24 cellular contexts compared by ENCODE assay signal in genomic region chr17:26809033-26809432, GRCh38.
DNase-seq lines count a peak whose midpoint lies in the region; ATAC-seq, FAIRE-seq and TF ChIP-seq lines count a peak whose summit lies in the region.
"Had no signal": no experiment of that assay in that cellular context is flagged by ENCODE, and none has a peak within 500 bp of the region (broad histone marks: within the 10 kb centered on the region; RNA-seq: fewer than 3 reads in every experiment).

No MANE protein-coding gene starts in this region.

- no peak overlapping the region for H3K4me2 ChIP-seq in HepG2 (ENCODE audit: low read depth, low read length)

- H3K9me3 ChIP-seq in HepG2 (ENCODE audit: low read length) (peaks cover 84% of the 10 kb centered on the region), right lobe of liver (peaks cover 0 to 43% (median 1%) of the 10 kb centered on the region in 4 donors)

- no peak overlapping the region for H2AFZ ChIP-seq in HepG2 (ENCODE audit: low read length)

- BruUV-seq in HepG2 (replicated peaks; lab: Mats Ljungman, UMichigan), result no TSS peak

- H4K20me1 ChIP-seq in HepG2 (ENCODE audit: insufficient read depth, low read length), result no peaks in the 10 kb centered on the region

- TF ChIP-seq RAD21 in HepG2 (CRISPR knock-in tag; IDR thresholded peaks at IDR 0.05), result no peak

- H3K27ac ChIP-seq in HepG2 (ENCODE audit: extremely low read length, insufficient read depth, low read length), result no peak overlapping the region
- H3K27ac ChIP-seq in right lobe of liver, result no peak overlapping the region
- no peak overlapping the region for H3K27ac ChIP-seq in epithelial cell of prostate
- H3K27ac ChIP-seq in substantia nigra (ENCODE audit: low read depth, low read length, poor library complexity, severe bottlenecking), result no peak overlapping the region
- H3K27ac ChIP-seq: cardiac muscle cell had no signal

- WGBS in HepG2 (ENCODE audit: low lambda C conversion rate), result 16% methylated on average over 10 of the region's 10 CpGs
- WGBS in right lobe of liver (ENCODE audit: insufficient coverage, low coverage, low lambda C conversion rate, missing lambda C conversion rate), result 46% methylated on average over 10 of the region's 10 CpGs

- H3K4me1 ChIP-seq in HepG2 (ENCODE audit: insufficient read depth, low read length) (no peaks in the 10 kb centered on the region), right lobe of liver (no peaks in the 10 kb centered on the region)

- no peak for FAIRE-seq in HepG2 (lab: Jason Lieb, UNC)
- FAIRE-seq: H1, small intestine had no signal

- ATAC-seq in HepG2, result no peak
- no peak for ATAC-seq in right lobe of liver
- ATAC-seq in GM18498 (IDR thresholded peaks at IDR 0.05; ENCODE audit: unreplicated experiment), result no peak
- ATAC-seq: activated CD8-positive, alpha-beta T cell treated with anti-CD3 and anti-CD28 coated beads, Interleukin-2, amount 10 ng/mL, durations not matched to agents 7 days and 5 days; activated naive CD8-positive, alpha-beta T cell treated with anti-CD3 and anti-CD28 coated beads, Interleukin-2, amount 50 U/mL, for 24 hours; left cardiac atrium had no signal

- DNase-seq in HepG2 (ENCODE audit: low spot score), result no peak
- DNase-seq in right lobe of liver, result no peak
- peak; percentile 18 for DNase-seq in epithelial cell of prostate (ENCODE audit: low read depth, low spot score)
- DNase-seq in iPS DF 4.7 (ENCODE audit: extremely low read depth, low spot score), result peak; percentile 3
- DNase-seq in substantia nigra (lab: John Stamatoyannopoulos, UW), result no peak
- DNase-seq in DMS153 treated with DMSO at 0.1 percent for 48 hours (lab: John Stamatoyannopoulos, UW; ENCODE audit: unreplicated experiment), result no peak
- DNase-seq in HT-29 (ENCODE audit: low spot score), result no peak
- DNase-seq: 8988T; activated CD4-positive, alpha-beta T cell treated with anti-CD3 and anti-CD28 coated beads for 1 hour; activated CD8-positive, alpha-beta T cell treated with anti-CD3 and anti-CD28 coated beads, Interleukin-2, amount 10 ng/mL, durations not matched to agents 7 days and 5 days; activated gamma-delta T cell; activated naive CD8-positive, alpha-beta T cell treated with anti-CD3 and anti-CD28 coated beads, Interleukin-2, amount 50 U/mL, for 24 hours; DMS79; GF-D8; left cardiac atrium; naive B cell; NCI-H2029 treated with DMSO at 0.1 percent for 48 hours; NCI-H345; NCI-H748 treated with DMSO at 0.1 percent for 48 hours; small intestine; stimulated activated CD4-positive, alpha-beta T cell treated with anti-CD3 and anti-CD28 coated beads, Interleukin-1b, Interleukin-23, amount 100 ng/mL, for 48 hours had no signal

- no peak for TF ChIP-seq POLR2A in HepG2 (IDR thresholded peaks at IDR 0.05; ENCODE audit: insufficient read depth in 1 of 2, low read depth in 2 of 2, low read length in 2 of 2)
- TF ChIP-seq POLR2A in right lobe of liver (IDR thresholded peaks at IDR 0.05), result no peak

- H3K36me3 ChIP-seq in HepG2 (replicated peaks in 1 of 2; ENCODE audit: control insufficient read depth in 1 of 2, insufficient read depth in 2 of 2, low read length in 2 of 2) (no peaks in the 10 kb centered on the region), right lobe of liver (no peaks in the 10 kb centered on the region)
- H3K36me3 ChIP-seq: cardiac muscle cell had no signal

- H3K27me3 ChIP-seq in HepG2 (ENCODE audit: control insufficient read depth in 1 of 2, insufficient read depth in 2 of 2, low read length in 2 of 2) (no peaks in the 10 kb centered on the region), right lobe of liver (no peaks in the 10 kb centered on the region)
- H3K27me3 ChIP-seq: cardiac muscle cell had no signal

- H3K4me3 ChIP-seq in HepG2 (replicated peaks in 1 of 3; ENCODE audit: insufficient read depth in 1 of 3, low read depth in 2 of 3, low read length in 3 of 3) (no peak overlapping the region), right lobe of liver (no peak overlapping the region)
- H3K4me3 ChIP-seq: cardiac muscle cell had no signal

- in situ Hi-C loops in HepG2 (cut with HindIII; ENCODE audit: extremely low pct_ligation_motif_present, low pct_unique_long_range_greater_than_20kb), result no loop called here

- CTCF ChIA-PET in HepG2 (lab: Yijun Ruan, JAX; ENCODE audit: low intra/inter-chr PET ratio, low total read pairs), result no interaction called here

- POLR2A ChIA-PET in HepG2 (lab: Yijun Ruan, JAX), result no interaction called here

- TF ChIP-seq CTCF in HepG2 (CRISPR knock-in tag; IDR thresholded peaks at IDR 0.05) (no peak), right lobe of liver (IDR thresholded peaks at IDR 0.05) (no peak)

- no peak overlapping the region for H3K9ac ChIP-seq in HepG2 (ENCODE audit: insufficient read depth, low read depth, low read length)

- no peaks in the 10 kb centered on the region for H3K79me2 ChIP-seq in HepG2 (ENCODE audit: insufficient read depth, low read length)

- TF ChIP-seq EP300 in HepG2 (IDR thresholded peaks at IDR 0.05; ENCODE audit: low read depth in 2 of 2, low read length in 2 of 2) (no peak), HepG2 (CRISPR knock-in tag; IDR thresholded peaks at IDR 0.05; ENCODE audit: borderline replicate concordance) (no peak)

- intact Hi-C loops in HepG2 (cut with micrococcal nuclease; ENCODE audit: unreplicated experiment), result no loop called here
- intact Hi-C loops in right lobe of liver (cut with DNase I), result no loop called here

TF ChIP-seq in HepG2, 621 proteins besides CTCF, POLR2A, EP300 and RAD21:
- TF ChIP-seq, protein P1, sequence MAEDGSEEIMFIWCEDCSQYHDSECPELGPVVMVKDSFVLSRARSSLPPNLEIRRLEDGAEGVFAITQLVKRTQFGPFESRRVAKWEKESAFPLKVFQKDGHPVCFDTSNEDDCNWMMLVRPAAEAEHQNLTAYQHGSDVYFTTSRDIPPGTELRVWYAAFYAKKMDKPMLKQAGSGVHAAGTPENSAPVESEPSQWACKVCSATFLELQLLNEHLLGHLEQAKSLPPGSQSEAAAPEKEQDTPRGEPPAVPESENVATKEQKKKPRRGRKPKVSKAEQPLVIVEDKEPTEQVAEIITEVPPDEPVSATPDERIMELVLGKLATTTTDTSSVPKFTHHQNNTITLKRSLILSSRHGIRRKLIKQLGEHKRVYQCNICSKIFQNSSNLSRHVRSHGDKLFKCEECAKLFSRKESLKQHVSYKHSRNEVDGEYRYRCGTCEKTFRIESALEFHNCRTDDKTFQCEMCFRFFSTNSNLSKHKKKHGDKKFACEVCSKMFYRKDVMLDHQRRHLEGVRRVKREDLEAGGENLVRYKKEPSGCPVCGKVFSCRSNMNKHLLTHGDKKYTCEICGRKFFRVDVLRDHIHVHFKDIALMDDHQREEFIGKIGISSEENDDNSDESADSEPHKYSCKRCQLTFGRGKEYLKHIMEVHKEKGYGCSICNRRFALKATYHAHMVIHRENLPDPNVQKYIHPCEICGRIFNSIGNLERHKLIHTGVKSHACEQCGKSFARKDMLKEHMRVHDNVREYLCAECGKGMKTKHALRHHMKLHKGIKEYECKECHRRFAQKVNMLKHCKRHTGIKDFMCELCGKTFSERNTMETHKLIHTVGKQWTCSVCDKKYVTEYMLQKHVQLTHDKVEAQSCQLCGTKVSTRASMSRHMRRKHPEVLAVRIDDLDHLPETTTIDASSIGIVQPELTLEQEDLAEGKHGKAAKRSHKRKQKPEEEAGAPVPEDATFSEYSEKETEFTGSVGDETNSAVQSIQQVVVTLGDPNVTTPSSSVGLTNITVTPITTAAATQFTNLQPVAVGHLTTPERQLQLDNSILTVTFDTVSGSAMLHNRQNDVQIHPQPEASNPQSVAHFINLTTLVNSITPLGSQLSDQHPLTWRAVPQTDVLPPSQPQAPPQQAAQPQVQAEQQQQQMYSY (CRISPR knock-in tag; IDR thresholded peaks at IDR 0.05), result peak; percentile 65; the same call in 1 of the 2 replicates
- TF ChIP-seq CEBPB (IDR thresholded peaks at IDR 0.05; ENCODE audit: borderline replicate concordance, low read depth, low read length), result no peak
TF ChIP-seq in HepG2: peak in this region for 1.

Comparison
In these comparisons a context has a peak if more than half of its experiments do, and no peak if none do; other contexts are left out.
1. DNase-seq: peak in epithelial cell of prostate (single experiment) and iPS DF 4.7 (single experiment); none in HepG2 (single experiment), right lobe of liver (0 of 3), substantia nigra (0 of 49), DMS153 treated with DMSO at 0.1 percent for 48 hours (single experiment) and HT-29 (single experiment).